In the genomic region with DNA sequence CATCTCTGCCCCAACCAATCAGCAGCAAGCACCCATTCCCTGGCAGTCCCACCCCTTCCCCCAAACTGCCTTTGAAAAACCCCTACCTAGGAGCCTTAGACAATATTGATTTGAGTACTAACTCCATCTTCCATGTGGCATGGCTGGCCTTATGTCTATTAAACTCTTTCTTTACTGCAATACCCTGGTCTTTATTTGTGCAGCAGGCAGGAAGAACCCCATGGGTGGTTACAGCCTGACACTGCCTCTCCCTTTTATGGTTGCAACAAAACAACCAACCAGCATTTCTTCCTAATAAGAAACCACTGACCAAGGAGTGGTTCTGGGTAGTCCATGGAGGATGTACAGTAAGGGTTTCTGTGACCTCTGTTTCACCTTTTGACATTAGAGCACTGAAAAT, we compare ENCODE assay signal across 40 cellular contexts.
"Had no signal": no experiment of that assay in that cellular context is flagged by ENCODE, and none has a peak within 500 bp of the region (broad histone marks: within the 10 kb centered on the region; RNA-seq: fewer than 3 reads in every experiment).

No MANE protein-coding gene starts in this region.

- H3K9me3 ChIP-seq: adrenal gland, ascending aorta had no signal

- H3K27ac ChIP-seq: adrenal gland, ascending aorta, body of pancreas, brain microvascular endothelial cell, breast epithelium, cardiac muscle cell had no signal

- ATAC-seq: activated naive CD4-positive, alpha-beta T cell treated with anti-CD3 and anti-CD28 coated beads, Interleukin-2, amount 50 U/mL, for 72 hours; activated naive CD8-positive, alpha-beta T cell treated with anti-CD3 and anti-CD28 coated beads, Interleukin-2, amount 50 U/mL, for 24 hours; activated T-cell treated with anti-CD3 and anti-CD28 coated beads, Interleukin-2, amount 50 U/mL, for 4 hours; activated T-cell treated with anti-CD3 and anti-CD28 coated beads, Interleukin-2, amount 50 U/mL, for 72 hours; activated T-helper 17 cell treated with anti-CD3 and anti-CD28 coated beads, Interleukin-2, amount 50 U/mL, for 72 hours; body of pancreas had no signal

- FAIRE-seq: astrocyte, bronchial epithelial cell had no signal

- H3K4me1 ChIP-seq: adrenal gland, ascending aorta, body of pancreas, breast epithelium had no signal

- H3K27me3 ChIP-seq: adrenal gland, ascending aorta, body of pancreas, brain microvascular endothelial cell, breast epithelium, cardiac muscle cell had no signal

- DNase-seq: activated effector memory CD4-positive, alpha-beta T cell treated with anti-CD3 and anti-CD28 coated beads, Interleukin-2, amount 50 U/mL, for 16 hours; activated effector memory CD4-positive, alpha-beta T cell treated with Interleukin-2 at 50 U/mL for 16 hours; activated gamma-delta T cell; activated gamma-delta T cell treated with Interleukin-2 at 50 U/mL for 16 hours; activated naive CD4-positive, alpha-beta T cell; activated naive CD4-positive, alpha-beta T cell treated with anti-CD3 and anti-CD28 coated beads for 36 hours; activated naive CD4-positive, alpha-beta T cell treated with anti-CD3 and anti-CD28 coated beads, Interleukin-2, amount 10 ng/mL, durations not matched to agents 7 days and 5 days; activated naive CD4-positive, alpha-beta T cell treated with anti-CD3 and anti-CD28 coated beads, Interleukin-2, amount 50 U/mL, for 16 hours; activated naive CD4-positive, alpha-beta T cell treated with Interleukin-2 at 50 U/mL for 16 hours; activated naive CD8-positive, alpha-beta T cell treated with anti-CD3 and anti-CD28 coated beads for 36 hours; activated naive CD8-positive, alpha-beta T cell treated with anti-CD3 and anti-CD28 coated beads, Interleukin-2, amount 10 ng/mL, durations not matched to agents 7 days and 5 days; activated naive CD8-positive, alpha-beta T cell treated with anti-CD3 and anti-CD28 coated beads, Interleukin-2, amount 50 U/mL, for 24 hours; activated T-cell treated with anti-CD3 and anti-CD28 coated beads, Interleukin-2, amount 50 U/mL, for 1 hour; activated T-cell treated with anti-CD3 and anti-CD28 coated beads, Interleukin-2, amount 50 U/mL, for 24 hours; activated T-cell treated with anti-CD3 and anti-CD28 coated beads, Interleukin-2, amount 50 U/mL, for 4 hours; activated T-cell treated with anti-CD3 and anti-CD28 coated beads, Interleukin-2, amount 50 U/mL, for 48 hours; activated T-cell treated with anti-CD3 and anti-CD28 coated beads, Interleukin-2, amount 50 U/mL, for 72 hours; adrenal gland; amniotic stem cell; amygdala; anterior cingulate cortex; aorta; body of pancreas; brain microvascular endothelial cell; caudate nucleus; central memory CD4-positive, alpha-beta T cell; cerebellar nuclear complex had no signal

- H3K27me3 Mint-ChIP-seq: activated naive CD4-positive, alpha-beta T cell treated with anti-CD3 and anti-CD28 coated beads, Interleukin-2, amount 10 ng/mL, durations not matched to agents 7 days and 5 days; activated naive CD4-positive, alpha-beta T cell treated with anti-CD3 and anti-CD28 coated beads, Interleukin-2, amount 50 U/mL, for 24 hours; activated naive CD8-positive, alpha-beta T cell; activated naive CD8-positive, alpha-beta T cell treated with anti-CD3 and anti-CD28 coated beads for 36 hours; activated naive CD8-positive, alpha-beta T cell treated with anti-CD3 and anti-CD28 coated beads, Interleukin-2, amount 10 ng/mL, durations not matched to agents 7 days and 5 days; activated naive CD8-positive, alpha-beta T cell treated with anti-CD3 and anti-CD28 coated beads, Interleukin-2, amount 50 U/mL, for 24 hours; activated T-cell treated with anti-CD3 and anti-CD28 coated beads, Interleukin-2, amount 50 U/mL, for 24 hours; activated T-helper 17 cell treated with anti-CD3 and anti-CD28 coated beads, Interleukin-2, amount 50 U/mL, for 72 hours; brain; central memory CD8-positive, alpha-beta T cell had no signal

- H3K4me1 Mint-ChIP-seq: activated naive CD4-positive, alpha-beta T cell treated with anti-CD3 and anti-CD28 coated beads, Interleukin-2, amount 10 ng/mL, durations not matched to agents 7 days and 5 days; activated naive CD4-positive, alpha-beta T cell treated with anti-CD3 and anti-CD28 coated beads, Interleukin-2, amount 50 U/mL, for 24 hours; activated naive CD8-positive, alpha-beta T cell treated with anti-CD3 and anti-CD28 coated beads for 36 hours; activated naive CD8-positive, alpha-beta T cell treated with anti-CD3 and anti-CD28 coated beads, Interleukin-2, amount 10 ng/mL, durations not matched to agents 7 days and 5 days; activated naive CD8-positive, alpha-beta T cell treated with anti-CD3 and anti-CD28 coated beads, Interleukin-2, amount 50 U/mL, for 24 hours; activated T-helper 17 cell treated with anti-CD3 and anti-CD28 coated beads, Interleukin-2, amount 50 U/mL, for 72 hours; central memory CD8-positive, alpha-beta T cell had no signal

- H3K36me3 Mint-ChIP-seq: activated naive CD4-positive, alpha-beta T cell treated with anti-CD3 and anti-CD28 coated beads, Interleukin-2, amount 10 ng/mL, durations not matched to agents 7 days and 5 days; activated naive CD4-positive, alpha-beta T cell treated with anti-CD3 and anti-CD28 coated beads, Interleukin-2, amount 50 U/mL, for 24 hours; activated naive CD4-positive, alpha-beta T cell treated with anti-CD3 and anti-CD28 coated beads, Interleukin-2, amount 50 U/mL, for 72 hours; activated naive CD8-positive, alpha-beta T cell; activated naive CD8-positive, alpha-beta T cell treated with anti-CD3 and anti-CD28 coated beads for 36 hours; activated naive CD8-positive, alpha-beta T cell treated with anti-CD3 and anti-CD28 coated beads, Interleukin-2, amount 10 ng/mL, durations not matched to agents 7 days and 5 days had no signal

- H3K9me3 Mint-ChIP-seq: activated naive CD4-positive, alpha-beta T cell treated with anti-CD3 and anti-CD28 coated beads, Interleukin-2, amount 50 U/mL, for 24 hours; activated naive CD8-positive, alpha-beta T cell treated with anti-CD3 and anti-CD28 coated beads, Interleukin-2, amount 10 ng/mL, durations not matched to agents 7 days and 5 days; activated naive CD8-positive, alpha-beta T cell treated with anti-CD3 and anti-CD28 coated beads, Interleukin-2, amount 50 U/mL, for 24 hours; activated T-cell treated with anti-CD3 and anti-CD28 coated beads, Interleukin-2, amount 50 U/mL, for 24 hours; activated T-cell treated with anti-CD3 and anti-CD28 coated beads, Interleukin-2, amount 50 U/mL, for 4 hours; activated T-helper 1 cell treated with anti-CD3 and anti-CD28 coated beads, Interleukin-12 subunit alpha, Interleukin-12 subunit beta, Interleukin-2, Interleukin-4 antibody, amounts not matched to agents 30 ng/mL and 10 ng/mL and 1 ng/mL, durations not matched to agents 14 hours and 24 hours and 36 hours; activated T-helper 2 cell treated with anti-CD3 and anti-CD28 coated beads, Interferon-gamma antibody, Interleukin-2, Interleukin-4, amounts not matched to agents 10 μg/mL and 5 μg/mL and 100 μg/mL, durations not matched to agents 14 hours and 24 hours and 36 hours had no signal

- H3K4me3 Mint-ChIP-seq: activated naive CD4-positive, alpha-beta T cell treated with anti-CD3 and anti-CD28 coated beads for 36 hours; activated naive CD4-positive, alpha-beta T cell treated with anti-CD3 and anti-CD28 coated beads, Interleukin-2, amount 10 ng/mL, durations not matched to agents 7 days and 5 days; activated naive CD4-positive, alpha-beta T cell treated with anti-CD3 and anti-CD28 coated beads, Interleukin-2, amount 50 U/mL, for 24 hours; activated naive CD8-positive, alpha-beta T cell; activated naive CD8-positive, alpha-beta T cell treated with anti-CD3 and anti-CD28 coated beads for 36 hours; activated naive CD8-positive, alpha-beta T cell treated with anti-CD3 and anti-CD28 coated beads, Interleukin-2, amount 10 ng/mL, durations not matched to agents 7 days and 5 days; activated naive CD8-positive, alpha-beta T cell treated with anti-CD3 and anti-CD28 coated beads, Interleukin-2, amount 50 U/mL, for 24 hours; activated T-cell treated with anti-CD3 and anti-CD28 coated beads, Interleukin-2, amount 50 U/mL, for 24 hours; activated T-cell treated with anti-CD3 and anti-CD28 coated beads, Interleukin-2, amount 50 U/mL, for 4 hours; activated T-cell treated with anti-CD3 and anti-CD28 coated beads, Interleukin-2, amount 50 U/mL, for 72 hours; activated T-helper 1 cell treated with anti-CD3 and anti-CD28 coated beads, Interleukin-12 subunit alpha, Interleukin-12 subunit beta, Interleukin-2, Interleukin-4 antibody, amounts not matched to agents 30 ng/mL and 10 ng/mL and 1 ng/mL, durations not matched to agents 14 hours and 24 hours and 36 hours; activated T-helper 17 cell treated with anti-CD3 and anti-CD28 coated beads, Interleukin-2, amount 50 U/mL, for 72 hours; brain; central memory CD8-positive, alpha-beta T cell had no signal

- H3K36me3 ChIP-seq: adrenal gland, ascending aorta, brain microvascular endothelial cell, breast epithelium, cardiac muscle cell had no signal

- H3K27ac Mint-ChIP-seq: activated naive CD4-positive, alpha-beta T cell treated with anti-CD3 and anti-CD28 coated beads for 36 hours; activated naive CD4-positive, alpha-beta T cell treated with anti-CD3 and anti-CD28 coated beads, Interleukin-2, amount 10 ng/mL, durations not matched to agents 7 days and 5 days; activated naive CD4-positive, alpha-beta T cell treated with anti-CD3 and anti-CD28 coated beads, Interleukin-2, amount 50 U/mL, for 24 hours; activated naive CD4-positive, alpha-beta T cell treated with anti-CD3 and anti-CD28 coated beads, Interleukin-2, amount 50 U/mL, for 72 hours; activated naive CD8-positive, alpha-beta T cell; activated naive CD8-positive, alpha-beta T cell treated with anti-CD3 and anti-CD28 coated beads for 36 hours; activated naive CD8-positive, alpha-beta T cell treated with anti-CD3 and anti-CD28 coated beads, Interleukin-2, amount 10 ng/mL, durations not matched to agents 7 days and 5 days; activated naive CD8-positive, alpha-beta T cell treated with anti-CD3 and anti-CD28 coated beads, Interleukin-2, amount 50 U/mL, for 24 hours; activated T-cell treated with anti-CD3 and anti-CD28 coated beads, Interleukin-2, amount 50 U/mL, for 24 hours; activated T-cell treated with anti-CD3 and anti-CD28 coated beads, Interleukin-2, amount 50 U/mL, for 72 hours; activated T-helper 1 cell treated with anti-CD3 and anti-CD28 coated beads, Interleukin-12 subunit alpha, Interleukin-12 subunit beta, Interleukin-2, Interleukin-4 antibody, amounts not matched to agents 30 ng/mL and 10 ng/mL and 1 ng/mL, durations not matched to agents 14 hours and 24 hours and 36 hours; activated T-helper 17 cell treated with anti-CD3 and anti-CD28 coated beads, Interleukin-2, amount 50 U/mL, for 72 hours; activated T-helper 2 cell treated with anti-CD3 and anti-CD28 coated beads, Interferon-gamma antibody, Interleukin-2, Interleukin-4, amounts not matched to agents 10 μg/mL and 5 μg/mL and 100 μg/mL, durations not matched to agents 14 hours and 24 hours and 36 hours; brain had no signal

- H3K4me3 ChIP-seq: adrenal gland, ascending aorta, body of pancreas, breast epithelium, cardiac muscle cell had no signal
